In genomic region chr22:42114721-42115120, GRCh38 we compare ENCODE assay signal across 10 cellular contexts. TPM values are rescaled to one million over a fixed set of nuclear protein-coding genes. Genes with fewer than 3 reads are reported as not detected.
A peak's percentile ranks its signal among the peaks of the same experiment; 100 is the strongest.
DNase-seq lines count a peak whose midpoint lies in the region; ATAC-seq, FAIRE-seq and TF ChIP-seq lines count a peak whose summit lies in the region.
"Had no signal": no experiment of that assay in that cellular context is flagged by ENCODE, and none has a peak within 500 bp of the region (broad histone marks: within the 10 kb centered on the region; RNA-seq: fewer than 3 reads in every experiment).

No MANE protein-coding gene starts in this region.

- H2BK120ac ChIP-seq in mesendoderm (ENCODE audit: low read depth, low read length), result no peak overlapping the region

- H2BK5ac ChIP-seq in mesendoderm (ENCODE audit: low read length), result no peak overlapping the region

- H3K4me2 ChIP-seq in KMS-11 (no peak overlapping the region), mesendoderm (ENCODE audit: low read length) (no peak overlapping the region)

- no peaks in the 10 kb centered on the region for H3K4me1 ChIP-seq in KMS-11 (ENCODE audit: low read depth, poor library complexity, severe bottlenecking)
- peaks cover 4% of the 10 kb centered on the region for H3K4me1 ChIP-seq in mesendoderm (ENCODE audit: control insufficient read depth, low read depth, low read length)

- H3K9ac ChIP-seq in KMS-11 (no peak overlapping the region), mesendoderm (ENCODE audit: low read length) (no peak overlapping the region)

- DNase-seq in D721Med (ENCODE audit: insufficient read length, low spot score), result no peak
- peak; percentile 26 to 61 for DNase-seq in cardiac fibroblast (ENCODE audit: low read depth in 2 of 2)
- peak; percentile 58 for DNase-seq in mesendoderm
- no peak for DNase-seq in epidermal melanocyte (ENCODE audit: insufficient read length, low spot score)
- DNase-seq: activated CD4-positive, alpha-beta memory T cell treated with anti-CD3 and anti-CD28 coated beads for 36 hours had no signal

- no peak overlapping the region for H3K23ac ChIP-seq in mesendoderm (ENCODE audit: low read length)

- H3K27me3 ChIP-seq in KMS-11 (ENCODE audit: insufficient read depth, low read depth) (no peaks in the 10 kb centered on the region), mesendoderm (ENCODE audit: insufficient read depth, low read length, poor library complexity) (no peaks in the 10 kb centered on the region)

- no peak overlapping the region for H3K56ac ChIP-seq in mesendoderm (ENCODE audit: low read length)

- no peak overlapping the region for H2AFZ ChIP-seq in KMS-11 (ENCODE audit: low read depth)

- no peak overlapping the region for H4K8ac ChIP-seq in mesendoderm (ENCODE audit: low read depth, low read length)

- H3K79me2 ChIP-seq in KMS-11 (ENCODE audit: insufficient read depth, low read depth) (no peaks in the 10 kb centered on the region), mesendoderm (ENCODE audit: control insufficient read depth, insufficient read depth, low read length) (no peaks in the 10 kb centered on the region)

- H3K36me3 ChIP-seq in KMS-11 (ENCODE audit: insufficient read depth), result no peaks in the 10 kb centered on the region
- no peaks in the 10 kb centered on the region for H3K36me3 ChIP-seq in mesendoderm (ENCODE audit: control insufficient read depth, insufficient read depth, low read length)

- H3K4ac ChIP-seq in mesendoderm (ENCODE audit: low read depth, low read length), result no peak overlapping the region

- ATAC-seq in GM19035 (IDR thresholded peaks at IDR 0.05; ENCODE audit: unreplicated experiment) (no peak), HG03095 (IDR thresholded peaks at IDR 0.05; ENCODE audit: unreplicated experiment) (no peak), GM18505 (IDR thresholded peaks at IDR 0.05; ENCODE audit: unreplicated experiment) (no peak)

- FAIRE-seq in D721Med (lab: Jason Lieb, UNC), result no peak
- FAIRE-seq: RCC 7860 had no signal

- no peak overlapping the region for H2AK5ac ChIP-seq in mesendoderm (ENCODE audit: low read length)

- no peak overlapping the region for H4K5ac ChIP-seq in mesendoderm (ENCODE audit: low read length)

- no CpG with 5 or more reads among the region's 7 CpGs for WGBS in mesendoderm (ENCODE audit: extremely low coverage, insufficient coverage, low lambda C conversion rate)

- TF ChIP-seq CTCF in D721Med (IDR thresholded peaks at IDR 0.05; ENCODE audit: insufficient read depth, missing control alignments), result peak; percentile 38
- peak; percentile 51 for TF ChIP-seq CTCF in KMS-11 (conservative IDR thresholded peaks at IDR 0.05; ENCODE audit: low read depth, low read length)
- peak; percentile 55 for TF ChIP-seq CTCF in cardiac fibroblast (IDR thresholded peaks at IDR 0.05; ENCODE audit: low read depth, low read length)

- H4K20me1 ChIP-seq in KMS-11 (ENCODE audit: insufficient read depth), result no peaks in the 10 kb centered on the region

- no peak overlapping the region for H3K18ac ChIP-seq in mesendoderm (ENCODE audit: low read length)

- H3K4me3 ChIP-seq in KMS-11 (IDR thresholded peaks at IDR 0.05; ENCODE audit: insufficient read depth, low read depth, low read length), result no peak overlapping the region
- no peak overlapping the region for H3K4me3 ChIP-seq in cardiac fibroblast (replicated peaks in 1 of 2; ENCODE audit: low read depth in 2 of 2, low read length in 2 of 2)
- no peak overlapping the region for H3K4me3 ChIP-seq in mesendoderm (ENCODE audit: low read length)

- no peaks in the 10 kb centered on the region for H3K79me1 ChIP-seq in mesendoderm (ENCODE audit: low read length)

- no peak for TF ChIP-seq POLR2A in GM18505 (IDR thresholded peaks at IDR 0.05; ENCODE audit: borderline replicate concordance, extremely low read depth, insufficient read depth, insufficient read length)

- H3K27ac ChIP-seq in KMS-11 (no peak overlapping the region), mesendoderm (ENCODE audit: low read depth, low read length) (no peak overlapping the region)

- no peak overlapping the region for H2BK15ac ChIP-seq in mesendoderm (replicated peaks; ENCODE audit: low read depth)

RNA-seq across cellular contexts. Expression of gene CYP2D6, which starts 15.9 kb away (rescaled TPM):
- polyA plus RNA-seq in mesendoderm (2013, experiment 1 of 2), result 0.42 TPM
- 0.38 TPM for polyA plus RNA-seq in mesendoderm (2013, experiment 2 of 2)

RNA-seq across cellular contexts. Expression of gene NDUFA6, which starts 24.1 kb away (rescaled TPM):
- polyA plus RNA-seq in mesendoderm (2013, experiment 1 of 2), result 125 TPM
- 126 TPM for polyA plus RNA-seq in mesendoderm (2013, experiment 2 of 2)

RNA-seq across cellular contexts. Expression of gene SMDT1, which starts 35.2 kb away (rescaled TPM):
- polyA plus RNA-seq in mesendoderm (2013, experiment 1 of 2), result 22.9 TPM
- polyA plus RNA-seq in mesendoderm (2013, experiment 2 of 2), result 22.2 TPM

RNA-seq across cellular contexts. Expression of gene PHETA2, which starts 40.7 kb away (rescaled TPM):
- polyA plus RNA-seq in mesendoderm (2013, experiment 1 of 2), result 4.6 TPM
- polyA plus RNA-seq in mesendoderm (2013, experiment 2 of 2), result 4.3 TPM

RNA-seq across cellular contexts. Expression of gene NAGA, which starts 44.1 kb away (rescaled TPM):
- polyA plus RNA-seq in mesendoderm (2013, experiment 1 of 2), result 8.1 TPM
- polyA plus RNA-seq in mesendoderm (2013, experiment 2 of 2), result 8.4 TPM

Comparison
In these comparisons a context has a peak if more than half of its experiments do, and no peak if none do; other contexts are left out.
1. DNase-seq: peak in cardiac fibroblast (2 of 2) and mesendoderm (single experiment); none in D721Med (single experiment) and epidermal melanocyte (single experiment).
2. Peak in every context shown above with its lines, with median percentiles within 50 percentile points of each other: CTCF ChIP-seq.